ENCODE assay signal across 1 cellular context in the genomic region with DNA sequence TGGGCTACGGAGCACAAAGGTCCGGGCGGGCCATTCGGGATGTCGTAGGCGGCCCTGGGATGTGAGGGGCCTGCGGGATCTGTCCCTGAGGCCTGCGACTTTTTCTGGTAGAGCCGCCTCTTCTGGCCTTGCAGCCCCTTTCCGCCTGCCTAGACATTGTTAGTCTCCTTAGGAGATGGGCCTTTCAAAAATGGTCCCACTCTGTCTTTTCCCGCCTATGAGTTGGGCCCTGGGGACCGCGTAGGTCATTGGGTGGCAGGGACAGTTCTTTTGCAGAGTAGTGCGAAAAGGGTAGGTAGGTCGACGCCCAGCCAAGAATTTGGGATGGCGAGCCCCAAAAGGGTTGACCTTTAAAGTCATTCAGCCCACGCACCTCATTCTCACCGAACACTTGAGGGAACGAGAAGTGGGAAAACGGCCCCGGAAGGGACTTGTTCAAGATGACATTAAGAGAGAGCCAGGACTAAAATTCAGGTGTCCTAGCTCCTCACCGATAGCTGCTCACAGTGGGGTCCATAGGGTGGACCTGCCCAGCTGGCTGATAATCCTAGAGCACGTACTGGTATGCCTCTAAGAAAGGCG.
A peak's percentile ranks its signal among the peaks of the same experiment; 100 is the strongest.
TF ChIP-seq lines count a peak whose summit lies in the region.

No MANE protein-coding gene starts in this region.

TF ChIP-seq in GM12878, 131 proteins besides CTCF, POLR2A, EP300 and RAD21:
- no peak for TF ChIP-seq BACH1 (IDR thresholded peaks at IDR 0.05; ENCODE audit: borderline replicate concordance)
- TF ChIP-seq, protein P1, sequence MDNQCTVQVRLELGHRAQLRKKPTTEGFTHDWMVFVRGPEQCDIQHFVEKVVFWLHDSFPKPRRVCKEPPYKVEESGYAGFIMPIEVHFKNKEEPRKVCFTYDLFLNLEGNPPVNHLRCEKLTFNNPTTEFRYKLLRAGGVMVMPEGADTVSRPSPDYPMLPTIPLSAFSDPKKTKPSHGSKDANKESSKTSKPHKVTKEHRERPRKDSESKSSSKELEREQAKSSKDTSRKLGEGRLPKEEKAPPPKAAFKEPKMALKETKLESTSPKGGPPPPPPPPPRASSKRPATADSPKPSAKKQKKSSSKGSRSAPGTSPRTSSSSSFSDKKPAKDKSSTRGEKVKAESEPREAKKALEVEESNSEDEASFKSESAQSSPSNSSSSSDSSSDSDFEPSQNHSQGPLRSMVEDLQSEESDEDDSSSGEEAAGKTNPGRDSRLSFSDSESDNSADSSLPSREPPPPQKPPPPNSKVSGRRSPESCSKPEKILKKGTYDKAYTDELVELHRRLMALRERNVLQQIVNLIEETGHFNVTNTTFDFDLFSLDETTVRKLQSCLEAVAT (IDR thresholded peaks at IDR 0.05), result peak; percentile 54
- TF ChIP-seq, protein P2, sequence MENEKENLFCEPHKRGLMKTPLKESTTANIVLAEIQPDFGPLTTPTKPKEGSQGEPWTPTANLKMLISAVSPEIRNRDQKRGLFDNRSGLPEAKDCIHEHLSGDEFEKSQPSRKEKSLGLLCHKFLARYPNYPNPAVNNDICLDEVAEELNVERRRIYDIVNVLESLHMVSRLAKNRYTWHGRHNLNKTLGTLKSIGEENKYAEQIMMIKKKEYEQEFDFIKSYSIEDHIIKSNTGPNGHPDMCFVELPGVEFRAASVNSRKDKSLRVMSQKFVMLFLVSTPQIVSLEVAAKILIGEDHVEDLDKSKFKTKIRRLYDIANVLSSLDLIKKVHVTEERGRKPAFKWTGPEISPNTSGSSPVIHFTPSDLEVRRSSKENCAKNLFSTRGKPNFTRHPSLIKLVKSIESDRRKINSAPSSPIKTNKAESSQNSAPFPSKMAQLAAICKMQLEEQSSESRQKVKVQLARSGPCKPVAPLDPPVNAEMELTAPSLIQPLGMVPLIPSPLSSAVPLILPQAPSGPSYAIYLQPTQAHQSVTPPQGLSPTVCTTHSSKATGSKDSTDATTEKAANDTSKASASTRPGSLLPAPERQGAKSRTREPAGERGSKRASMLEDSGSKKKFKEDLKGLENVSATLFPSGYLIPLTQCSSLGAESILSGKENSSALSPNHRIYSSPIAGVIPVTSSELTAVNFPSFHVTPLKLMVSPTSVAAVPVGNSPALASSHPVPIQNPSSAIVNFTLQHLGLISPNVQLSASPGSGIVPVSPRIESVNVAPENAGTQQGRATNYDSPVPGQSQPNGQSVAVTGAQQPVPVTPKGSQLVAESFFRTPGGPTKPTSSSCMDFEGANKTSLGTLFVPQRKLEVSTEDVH (IDR thresholded peaks at IDR 0.05; ENCODE audit: low read depth, partially characterized antibody), result no peak
- no peak for TF ChIP-seq SREBF2 (IDR thresholded peaks at IDR 0.05; ENCODE audit: low read length)
- no peak for TF ChIP-seq BMI1 (IDR thresholded peaks at IDR 0.05; ENCODE audit: borderline replicate concordance)
- no peak for TF ChIP-seq ZNF384 (IDR thresholded peaks at IDR 0.05; ENCODE audit: borderline replicate concordance, low read depth, low read length)
- TF ChIP-seq SPI1 (IDR thresholded peaks at IDR 0.05; ENCODE audit: borderline replicate concordance, insufficient read depth, low read depth, low read length), result no peak
- 0 out of 2 replicates have a peak, but pooled peaks have one; percentile 1 for TF ChIP-seq NR2F1 (conservative IDR thresholded peaks at IDR 0.05)
